30 cellular contexts compared by ENCODE assay signal in genomic region chr9:68927165-68927564, GRCh38.
"Had no signal": no experiment of that assay in that cellular context is flagged by ENCODE, and none has a peak within 500 bp of the region (broad histone marks: within the 10 kb centered on the region; RNA-seq: fewer than 3 reads in every experiment).

No MANE protein-coding gene starts in this region.

- H3K27ac Mint-ChIP-seq: mesothelial cell of epicardium; natural killer cell treated with Interleukin-12 subunit alpha and Interleukin-12 subunit beta and Interleukin-15 and Interleukin-18, amount 100 ng/mL, for 72 hours; neural progenitor cell; progenitor cell of endocrine pancreas; stimulated activated naive CD8-positive, alpha-beta T cell treated with anti-CD3 and anti-CD28 coated beads, Interleukin-15, amount 100 ng/mL, for 72 hours had no signal

- H3K27ac ChIP-seq: dorsolateral prefrontal cortex, gastrocnemius medialis, heart left ventricle, hepatocyte, neural progenitor cell, parathyroid adenoma, right atrium auricular region, suprapubic skin, transverse colon, upper lobe of right lung, uterus had no signal

- H3K9me3 ChIP-seq: gastrocnemius medialis, heart left ventricle, mucosa of descending colon, right atrium auricular region, suprapubic skin, transverse colon, upper lobe of right lung, uterus had no signal

- FAIRE-seq: kidney had no signal

- H3K4me3 Mint-ChIP-seq: mesothelial cell of epicardium; natural killer cell treated with Interleukin-12 subunit alpha and Interleukin-12 subunit beta and Interleukin-15 and Interleukin-18, amount 100 ng/mL, for 72 hours; neural progenitor cell; stimulated activated naive CD8-positive, alpha-beta T cell treated with anti-CD3 and anti-CD28 coated beads, Interleukin-15, amount 100 ng/mL, for 72 hours had no signal

- H3K4me1 Mint-ChIP-seq: mesothelial cell of epicardium, neural progenitor cell had no signal

- H3K27me3 Mint-ChIP-seq: naive B cell, progenitor cell of endocrine pancreas had no signal

- H3K36me3 ChIP-seq: gastrocnemius medialis, neural progenitor cell, right atrium auricular region, suprapubic skin, upper lobe of right lung, uterus had no signal

- H3K9me3 Mint-ChIP-seq: mesothelial cell of epicardium; naive B cell; natural killer cell treated with Interleukin-12 subunit alpha and Interleukin-12 subunit beta and Interleukin-15 and Interleukin-18, amount 100 ng/mL, for 72 hours; neural progenitor cell; stimulated activated naive CD8-positive, alpha-beta T cell treated with anti-CD3 and anti-CD28 coated beads, Interleukin-15, amount 100 ng/mL, for 72 hours had no signal

- ATAC-seq: esophagus mucosa; gastrocnemius medialis; heart left ventricle; left lobe of liver; mucosa of descending colon; natural killer cell treated with Interleukin-12 subunit alpha and Interleukin-12 subunit beta and Interleukin-15 and Interleukin-18, amount 100 ng/mL, for 72 hours; sciatic nerve; stimulated activated naive CD8-positive, alpha-beta T cell treated with anti-CD3 and anti-CD28 coated beads, Interleukin-15, amount 100 ng/mL, for 72 hours; upper lobe of right lung had no signal

- H3K4me1 ChIP-seq: gastrocnemius medialis, heart left ventricle, neural progenitor cell, parathyroid adenoma, right atrium auricular region, suprapubic skin, transverse colon, upper lobe of right lung, uterus had no signal

- H3K4me3 ChIP-seq: dorsolateral prefrontal cortex, gastrocnemius medialis, heart left ventricle, hepatocyte, mucosa of descending colon, neural progenitor cell, right atrium auricular region, smooth muscle cell, suprapubic skin, transverse colon, upper lobe of right lung, uterus had no signal

- H3K36me3 Mint-ChIP-seq: mesothelial cell of epicardium; natural killer cell treated with Interleukin-12 subunit alpha and Interleukin-12 subunit beta and Interleukin-15 and Interleukin-18, amount 100 ng/mL, for 72 hours had no signal

- H3K27me3 ChIP-seq: dorsolateral prefrontal cortex, gastrocnemius medialis, heart left ventricle, hepatocyte, neural progenitor cell, right atrium auricular region, transverse colon, upper lobe of right lung, uterus had no signal

- DNase-seq: dorsolateral prefrontal cortex; effector CD4-positive, alpha-beta T cell; foreskin fibroblast; gastrocnemius medialis; heart left ventricle; kidney; mesenchymal stem cell; mucosa of descending colon; naive B cell; stimulated activated CD4-positive, alpha-beta T cell treated with anti-CD3 and anti-CD28 coated beads, Interleukin-12 subunit alpha, Interleukin-12 subunit beta, amount 100 ng/mL, for 4 hours; stimulated activated CD4-positive, alpha-beta T cell treated with anti-CD3 and anti-CD28 coated beads, Interleukin-1b, Interleukin-23, amount 100 ng/mL, for 48 hours; stimulated activated CD4-positive, alpha-beta T cell treated with anti-CD3 and anti-CD28 coated beads, Interleukin-4, amount 100 ng/mL, for 1 hour; stimulated activated CD8-positive, alpha-beta memory T cell treated with anti-CD3 and anti-CD28 coated beads, Interleukin-4, amount 100 ng/mL, for 48 hours; stimulated activated naive CD4-positive, alpha-beta T cell; stimulated activated naive CD8-positive, alpha-beta T cell treated with anti-CD3 and anti-CD28 coated beads, Interleukin-15, amount 100 ng/mL, for 72 hours; transverse colon; upper lobe of right lung; uterus had no signal
